ENCODE assay signal across 10 cellular contexts in genomic region chr10:62057872-62058271, GRCh38.
DNase-seq lines count a peak whose midpoint lies in the region; ATAC-seq and TF ChIP-seq lines count a peak whose summit lies in the region.
"Had no signal": no experiment of that assay in that cellular context is flagged by ENCODE, and none has a peak within 500 bp of the region (broad histone marks: within the 10 kb centered on the region; RNA-seq: fewer than 3 reads in every experiment).

No MANE protein-coding gene starts in this region.

- H3K27ac Mint-ChIP-seq in activated T-cell treated with anti-CD3 and anti-CD28 coated beads, Interleukin-2, amount 50 U/mL, for 72 hours = peak overlapping the region; percentile 99
- H3K27ac Mint-ChIP-seq in brain = peak overlapping the region in 3 of 5 experiments; percentile 84 to 90 (median 84)
- H3K27ac Mint-ChIP-seq: WTC11 had no signal

- H3K9me3 ChIP-seq in muscle layer of colon (ENCODE audit: low read length) (no peaks in the 10 kb centered on the region), thoracic aorta (no peaks in the 10 kb centered on the region)

- H3K4me3 Mint-ChIP-seq in activated T-cell treated with anti-CD3 and anti-CD28 coated beads, Interleukin-2, amount 50 U/mL, for 72 hours = peak overlapping the region; percentile 95 to 96
- peak overlapping the region in 2 of 5 experiments; percentile 9 to 29 for H3K4me3 Mint-ChIP-seq in brain
- H3K4me3 Mint-ChIP-seq: WTC11 had no signal

- peaks cover 48 to 87% of the 10 kb centered on the region in 2 donors for H3K36me3 Mint-ChIP-seq in activated T-cell treated with anti-CD3 and anti-CD28 coated beads, Interleukin-2, amount 50 U/mL, for 72 hours (ENCODE audit: insufficient read depth in 2 of 2)
- peaks cover 72% of the 10 kb centered on the region for H3K36me3 Mint-ChIP-seq in brain

- H3K27me3 ChIP-seq in muscle layer of colon (ENCODE audit: control insufficient read depth in 1 of 2, insufficient read depth in 2 of 2, low read length in 2 of 2) (no peaks in the 10 kb centered on the region), thoracic aorta (replicated peaks; ENCODE audit: insufficient read depth) (no peaks in the 10 kb centered on the region)

- TF ChIP-seq CTCF in brain (conservative IDR thresholded peaks at IDR 0.05) (no peak), thoracic aorta (IDR thresholded peaks at IDR 0.05) (no peak)

- H3K4me1 ChIP-seq in muscle layer of colon (ENCODE audit: insufficient read depth, low read length) (peaks cover 72% of the 10 kb centered on the region), thoracic aorta (ENCODE audit: control insufficient read depth in 1 of 2, low read depth in 2 of 2) (peaks cover 66 to 87% of the 10 kb centered on the region in 2 donors)

- DNase-seq in activated T-cell treated with anti-CD3 and anti-CD28 coated beads, Interleukin-2, amount 50 U/mL, for 72 hours = no peak
- DNase-seq in activated T-cell treated with anti-CD3 and anti-CD28 coated beads for 4 hours (no peak), thoracic aorta (ENCODE audit: low spot score) (no peak), epidermal melanocyte (ENCODE audit: insufficient read length, low spot score) (no peak), NOMO-1 (lab: John Stamatoyannopoulos, UW; ENCODE audit: unreplicated experiment in 2 of 2) (no peak)
- DNase-seq: activated gamma-delta T cell had no signal

- H3K27me3 Mint-ChIP-seq in activated T-cell treated with anti-CD3 and anti-CD28 coated beads, Interleukin-2, amount 50 U/mL, for 72 hours (ENCODE audit: low read depth) = no peaks in the 10 kb centered on the region
- H3K27me3 Mint-ChIP-seq in brain = no peaks in the 10 kb centered on the region

- no peak overlapping the region for H3K9ac ChIP-seq in muscle layer of colon (ENCODE audit: low read length)

- H3K9me3 Mint-ChIP-seq in activated T-cell treated with anti-CD3 and anti-CD28 coated beads, Interleukin-2, amount 50 U/mL, for 72 hours = peaks cover 4 to 8% of the 10 kb centered on the region in 2 donors
- H3K9me3 Mint-ChIP-seq in brain = peaks cover 0 to 4% (median 0%) of the 10 kb centered on the region in 5 experiments

- H3K36me3 ChIP-seq in muscle layer of colon (ENCODE audit: insufficient read depth, low read length) (peaks cover 42% of the 10 kb centered on the region), thoracic aorta (peaks cover 15% of the 10 kb centered on the region)

- no peak for ATAC-seq in activated T-cell treated with anti-CD3 and anti-CD28 coated beads, Interleukin-2, amount 50 U/mL, for 72 hours (replicated peaks in 1 of 2)
- no peak for ATAC-seq in thoracic aorta (ENCODE audit: insufficient number of reproducible peaks, low FRiP score, low read depth)
- no peak for ATAC-seq in GM19035 (IDR thresholded peaks at IDR 0.05; ENCODE audit: unreplicated experiment)
- ATAC-seq: WTC11 had no signal

- H3K4me3 ChIP-seq in muscle layer of colon (ENCODE audit: low read depth in 1 of 2, low read length in 2 of 2) (no peak overlapping the region), thoracic aorta (peak overlapping the region; percentile 83)

- peaks cover 100% of the 10 kb centered on the region for H3K4me1 Mint-ChIP-seq in activated T-cell treated with anti-CD3 and anti-CD28 coated beads, Interleukin-2, amount 50 U/mL, for 72 hours (ENCODE audit: low read depth)
- H3K4me1 Mint-ChIP-seq in brain = peaks cover 59% of the 10 kb centered on the region
- H3K4me1 Mint-ChIP-seq: WTC11 had no signal

- H3K27ac ChIP-seq in muscle layer of colon (ENCODE audit: low read depth, low read length) (peak overlapping the region; percentile 83), thoracic aorta (peak overlapping the region; percentile 74 to 96)
